In genomic region chr11:104581246-104581980, GRCh38 we compare ENCODE assay signal across 1 cellular context.
TF ChIP-seq lines count a peak whose summit lies in the region.

No MANE protein-coding gene starts in this region.

TF ChIP-seq in WTC11, 78 proteins besides CTCF, POLR2A, EP300 and RAD21 (continued from another document):
- TF ChIP-seq CBFB (CRISPR knock-in tag; IDR thresholded peaks at IDR 0.05; ENCODE audit: low read depth) (no peak), ZMAT4 (CRISPR knock-in tag; IDR thresholded peaks at IDR 0.05) (peak; percentile 93), NFE2L1 (CRISPR knock-in tag; IDR thresholded peaks at IDR 0.05) (0 out of 2 replicates have a peak, but pooled peaks have one; percentile 37), ZNF396 (CRISPR knock-in tag; IDR thresholded peaks at IDR 0.05; ENCODE audit: borderline replicate concordance) (no peak), SP1 (CRISPR knock-in tag; conservative IDR thresholded peaks at IDR 0.05) (peak; percentile 59), ZNF281 (CRISPR knock-in tag; IDR thresholded peaks at IDR 0.05) (no peak), GTF2I (CRISPR knock-in tag; conservative IDR thresholded peaks at IDR 0.05) (no peak), FOXK1 (CRISPR knock-in tag; IDR thresholded peaks at IDR 0.05) (0 out of 2 replicates have a peak, but pooled peaks have one; percentile 25), MXD4 (CRISPR knock-in tag; IDR thresholded peaks at IDR 0.05; ENCODE audit: borderline replicate concordance) (no peak), TEAD4 (CRISPR knock-in tag; IDR thresholded peaks at IDR 0.05) (no peak), FOXJ3 (CRISPR knock-in tag; IDR thresholded peaks at IDR 0.05; ENCODE audit: borderline replicate concordance) (no peak), CREM (CRISPR knock-in tag; IDR thresholded peaks at IDR 0.05) (no peak; the same call in 1 of the 2 replicates), E2F4 (CRISPR knock-in tag; IDR thresholded peaks at IDR 0.05; ENCODE audit: borderline replicate concordance, low read depth) (no peak), NR1H2 (CRISPR knock-in tag; IDR thresholded peaks at IDR 0.05) (no peak), ZNF671 (CRISPR knock-in tag; IDR thresholded peaks at IDR 0.05) (no peak), GABPB1 (CRISPR knock-in tag; IDR thresholded peaks at IDR 0.05) (no peak), ARID4B (CRISPR knock-in tag; IDR thresholded peaks at IDR 0.05; ENCODE audit: borderline replicate concordance) (no peak)
